ENCODE assay signal across 9 cellular contexts in genomic region chr17:11986939-11987329, GRCh38. TPM values are rescaled to one million over a fixed set of nuclear protein-coding genes. Genes with fewer than 3 reads are reported as not detected.
A peak's percentile ranks its signal among the peaks of the same experiment; 100 is the strongest.
DNase-seq lines count a peak whose midpoint lies in the region; ATAC-seq and TF ChIP-seq lines count a peak whose summit lies in the region.
"Had no signal": no experiment of that assay in that cellular context is flagged by ENCODE, and none has a peak within 500 bp of the region (broad histone marks: within the 10 kb centered on the region; RNA-seq: fewer than 3 reads in every experiment).

No MANE protein-coding gene starts in this region.

- H3K27me3 Mint-ChIP-seq in GM23338 (ENCODE audit: insufficient read depth, low read depth, poor library complexity): no peaks in the 10 kb centered on the region
- H3K27me3 Mint-ChIP-seq: dendritic cell treated with granulocyte-macrophage colony-stimulating factor and Interleukin-4, amounts not matched to agents 40 ng/mL and 50 ng/mL, for 4 days had no signal

- H3K4me1 ChIP-seq in GM23338 (ENCODE audit: insufficient read depth) (peaks cover 33% of the 10 kb centered on the region), SK-N-SH (ENCODE audit: control insufficient read depth in 1 of 2, insufficient read depth in 2 of 2, low read depth in 1 of 2, low read length in 1 of 2) (no peaks in the 10 kb centered on the region), gastroesophageal sphincter (peaks cover 0 to 13% (median 2%) of the 10 kb centered on the region in 3 donors)

- no peak overlapping the region for H3K27ac ChIP-seq in GM23338 (ENCODE audit: low read depth)
- H3K27ac ChIP-seq in SK-N-SH (ENCODE audit: low read depth in 2 of 2, low read length in 1 of 2): no peak overlapping the region
- H3K27ac ChIP-seq in gastroesophageal sphincter: peak overlapping the region in 2 of 4 donors; percentile 13 to 37

- POLR2A ChIA-PET in SK-N-SH (lab: Yijun Ruan, JAX): no interaction called here

- CTCF ChIA-PET in SK-N-SH (lab: Yijun Ruan, JAX): interaction anchor here (0.8 to 2.7 kb wide), 11 partner anchors 8 to 1250 kb away, joined by 3 to 22 read pairs (median 4); partner anchors contain the start of gene ZNF18

- no peak overlapping the region for H3K9ac ChIP-seq in SK-N-SH

- peak; percentile 61 for DNase-seq in ACHN
- DNase-seq in GM23338 (ENCODE audit: low spot score): peak; percentile 70
- DNase-seq in SK-N-SH: peak; percentile 41
- DNase-seq in retinal pigment epithelial cell (ENCODE audit: low read depth): peak; percentile 5
- DNase-seq in activated naive CD4-positive, alpha-beta T cell treated with anti-CD3 and anti-CD28 coated beads, Interleukin-2, amount 50 U/mL, for 72 hours (ENCODE audit: low spot score in 2 of 2): no peak

- H3K36me3 Mint-ChIP-seq in GM23338 (ENCODE audit: low read depth): peaks cover 57% of the 10 kb centered on the region
- peaks cover 12 to 39% of the 10 kb centered on the region in 2 donors for H3K36me3 Mint-ChIP-seq in activated naive CD4-positive, alpha-beta T cell treated with anti-CD3 and anti-CD28 coated beads, Interleukin-2, amount 50 U/mL, for 72 hours

- H3F3A ChIP-seq in GM23338 (replicated peaks; ENCODE audit: low read depth) (no peaks in the 10 kb centered on the region), SK-N-SH (replicated peaks; ENCODE audit: insufficient read depth) (no peaks in the 10 kb centered on the region)

- no peaks in the 10 kb centered on the region for H4K20me1 ChIP-seq in GM23338 (replicated peaks; ENCODE audit: insufficient read depth)
- no peaks in the 10 kb centered on the region for H4K20me1 ChIP-seq in SK-N-SH (ENCODE audit: insufficient read depth)

- no peak overlapping the region for H2AFZ ChIP-seq in GM23338
- no peak overlapping the region for H2AFZ ChIP-seq in SK-N-SH (ENCODE audit: low read depth)

- WGBS in SK-N-SH (ENCODE audit: low lambda C conversion rate): 18% methylated on average over 5 of the region's 5 CpGs
- WGBS in gastroesophageal sphincter (ENCODE audit: low coverage in 1 of 2), 2 donors: 20 to 27% methylated on average over 5 of the region's 5 CpGs

- no peaks in the 10 kb centered on the region; the same call in 1 of the 2 replicates for H3K9me3 ChIP-seq in SK-N-SH
- no peaks in the 10 kb centered on the region for H3K9me3 ChIP-seq in gastroesophageal sphincter

- H3K27me3 ChIP-seq in GM23338 (ENCODE audit: insufficient read depth) (no peaks in the 10 kb centered on the region), SK-N-SH (ENCODE audit: insufficient read depth) (no peaks in the 10 kb centered on the region), gastroesophageal sphincter (no peaks in the 10 kb centered on the region)

- no peak overlapping the region for H3K4me3 ChIP-seq in GM23338
- H3K4me3 ChIP-seq in SK-N-SH (ENCODE audit: low read depth in 2 of 2, low read length in 1 of 2): no peak overlapping the region
- H3K4me3 ChIP-seq in gastroesophageal sphincter: no peak overlapping the region
- H3K4me3 ChIP-seq in retinal pigment epithelial cell (ENCODE audit: low read length): no peak overlapping the region

- peak; percentile 74 for TF ChIP-seq RAD21 in SK-N-SH (IDR thresholded peaks at IDR 0.05; ENCODE audit: low read length)

- H3K4me2 ChIP-seq in GM23338 (no peak overlapping the region), SK-N-SH (no peak overlapping the region)

- H3K27ac Mint-ChIP-seq in GM23338: no peak overlapping the region; the same call in 1 of the 2 replicates
- no peak overlapping the region for H3K27ac Mint-ChIP-seq in activated naive CD4-positive, alpha-beta T cell treated with anti-CD3 and anti-CD28 coated beads, Interleukin-2, amount 50 U/mL, for 72 hours
- H3K27ac Mint-ChIP-seq: dendritic cell treated with granulocyte-macrophage colony-stimulating factor and Interleukin-4, amounts not matched to agents 40 ng/mL and 50 ng/mL, for 4 days had no signal

- TF ChIP-seq EP300 in SK-N-SH (IDR thresholded peaks at IDR 0.05; ENCODE audit: borderline replicate concordance in 1 of 2, low read depth in 1 of 2, low read length in 1 of 2) (no peak), gastroesophageal sphincter (IDR thresholded peaks at IDR 0.05) (no peak)

- TF ChIP-seq POLR2A in gastroesophageal sphincter (IDR thresholded peaks at IDR 0.05): no peak

- peaks cover 45% of the 10 kb centered on the region for H3K4me1 Mint-ChIP-seq in GM23338

- H3K79me2 ChIP-seq in GM23338 (replicated peaks; ENCODE audit: insufficient read depth): no peaks in the 10 kb centered on the region
- no peaks in the 10 kb centered on the region for H3K79me2 ChIP-seq in SK-N-SH (ENCODE audit: insufficient read depth)

- H3K36me3 ChIP-seq in GM23338 (ENCODE audit: insufficient read depth) (peaks cover 6% of the 10 kb centered on the region; the same call in 1 of the 2 replicates), SK-N-SH (replicated peaks in 1 of 2; ENCODE audit: control insufficient read depth in 1 of 2, insufficient read depth in 2 of 2, low read length in 1 of 2) (peaks cover 32 to 46% of the 10 kb centered on the region in 2 experiments), gastroesophageal sphincter (peaks cover 0 to 83% of the 10 kb centered on the region in 2 donors)

- in situ Hi-C loops in ACHN (cut with HindIII; ENCODE audit: low pct_ligation_motif_present, low pct_unique_long_range_greater_than_20kb, low sequenced_read_pairs): no loop called here

- H3K9me3 Mint-ChIP-seq in GM23338: no peaks in the 10 kb centered on the region; the same call in 2 of the 3 replicates
- no peaks in the 10 kb centered on the region for H3K9me3 Mint-ChIP-seq in activated naive CD4-positive, alpha-beta T cell treated with anti-CD3 and anti-CD28 coated beads, Interleukin-2, amount 50 U/mL, for 72 hours
- H3K9me3 Mint-ChIP-seq: dendritic cell treated with granulocyte-macrophage colony-stimulating factor and Interleukin-4, amounts not matched to agents 40 ng/mL and 50 ng/mL, for 4 days had no signal

- ATAC-seq in GM23338: peak; percentile 65
- ATAC-seq in gastroesophageal sphincter: no peak
- ATAC-seq in HG03025 (IDR thresholded peaks at IDR 0.05; ENCODE audit: low FRiP score, unreplicated experiment): no peak
- no peak for ATAC-seq in activated naive CD4-positive, alpha-beta T cell treated with anti-CD3 and anti-CD28 coated beads, Interleukin-2, amount 50 U/mL, for 72 hours
- ATAC-seq in GM18519 (IDR thresholded peaks at IDR 0.05; ENCODE audit: low FRiP score, unreplicated experiment): no peak

- H3K4me3 Mint-ChIP-seq in GM23338: no peak overlapping the region
- H3K4me3 Mint-ChIP-seq: dendritic cell treated with granulocyte-macrophage colony-stimulating factor and Interleukin-4, amounts not matched to agents 40 ng/mL and 50 ng/mL, for 4 days had no signal

- H3K9me2 ChIP-seq in GM23338 (ENCODE audit: insufficient read depth) (0 out of 2 replicates have a peak, but pooled peaks cover 2% of the 10 kb centered on the region), SK-N-SH (no peaks in the 10 kb centered on the region)

- peak; percentile 53 to 64 for TF ChIP-seq CTCF in GM23338 (conservative IDR thresholded peaks at IDR 0.05; ENCODE audit: low read depth in 2 of 2)
- TF ChIP-seq CTCF in SK-N-SH (IDR thresholded peaks at IDR 0.05): peak; percentile 66
- peak; percentile 15 to 64 (median 58) for TF ChIP-seq CTCF in gastroesophageal sphincter (IDR thresholded peaks at IDR 0.05)
- peak; percentile 46 for TF ChIP-seq CTCF in retinal pigment epithelial cell (conservative IDR thresholded peaks at IDR 0.05; ENCODE audit: low read depth, low read length)

TF ChIP-seq in GM23338, 12 proteins besides CTCF, POLR2A, EP300 and RAD21 (continues in another document):
- TF ChIP-seq NANOG (IDR thresholded peaks at IDR 0.05; ENCODE audit: borderline replicate concordance) (no peak), POLR2AphosphoS5 (IDR thresholded peaks at IDR 0.05; ENCODE audit: low read depth) (no peak), ZNF331 (CRISPR knock-in tag; IDR thresholded peaks at IDR 0.05; ENCODE audit: low read depth) (no peak)

TF ChIP-seq in SK-N-SH, 30 proteins besides CTCF, POLR2A, EP300 and RAD21:
- no peak for TF ChIP-seq TEAD4 (IDR thresholded peaks at IDR 0.05; ENCODE audit: borderline replicate concordance, insufficient read depth)
- TF ChIP-seq SMC3 (IDR thresholded peaks at IDR 0.05; ENCODE audit: low read depth, low read length): peak; percentile 46; the same call in 1 of the 2 replicates
- TF ChIP-seq RXRA (IDR thresholded peaks at IDR 0.05; ENCODE audit: borderline replicate concordance, low read depth): no peak
- no peak for TF ChIP-seq TCF12 (IDR thresholded peaks at IDR 0.05)

RNA-seq across cellular contexts. Expression of gene ZNF18, which starts 10.3 kb away (rescaled TPM):
- 9.2 and 9.8 TPM in 2 replicates for total RNA-seq in GM23338 (2014; rRNA removed; shearing (Covaris generic))
- polyA plus RNA-seq in GM23338 (2016; fragmentation: Nextera tagmentation; extraction: Ambion mirVana) (5.9 TPM in 2 replicates), SK-N-SH (2012; rRNA removed) (3.2 and 5.5 TPM in 2 replicates)
- polyA plus RNA-seq in SK-N-SH (2012; cell fraction: cytosol; rRNA removed): 3.4 and 3.7 TPM in 2 replicates
- 8.0 and 14.1 TPM in 2 replicates for polyA plus RNA-seq in SK-N-SH (2012; cell fraction: nucleus; rRNA removed)
- 1 to 10 TPM; 7.2 to 9.0 (median 8.0) TPM for total RNA-seq in gastroesophageal sphincter
- 1 to 10 TPM; 4.9 to 7.1 TPM for total RNA-seq in activated naive CD4-positive, alpha-beta T cell treated with anti-CD3 and anti-CD28 coated beads, Interleukin-2, amount 50 U/mL, for 72 hours

RNA-seq across cellular contexts. Expression of gene MAP2K4, which starts 33.7 kb away (rescaled TPM):
- total RNA-seq in GM23338 (2014; rRNA removed; shearing (Covaris generic)): 36.4 and 36.9 TPM in 2 replicates
- polyA plus RNA-seq in GM23338 (2016; fragmentation: Nextera tagmentation; extraction: Ambion mirVana): 23.3 and 25.3 TPM in 2 replicates
- polyA plus RNA-seq in SK-N-SH (2012; rRNA removed): 10.6 and 14.0 TPM in 2 replicates
- 15.9 and 17.4 TPM in 2 replicates for polyA plus RNA-seq in SK-N-SH (2012; cell fraction: cytosol; rRNA removed)
- polyA plus RNA-seq in SK-N-SH (2012; cell fraction: nucleus; rRNA removed): 9.2 and 19.3 TPM in 2 replicates
- 10 to 100 TPM; 25.6 to 37.3 (median 29.6) TPM for total RNA-seq in gastroesophageal sphincter
- 10 to 100 TPM; 19.9 to 24.9 TPM for total RNA-seq in activated naive CD4-positive, alpha-beta T cell treated with anti-CD3 and anti-CD28 coated beads, Interleukin-2, amount 50 U/mL, for 72 hours

Comparison
In these comparisons a context has a peak if more than half of its experiments do, and no peak if none do; other contexts are left out.
1. DNase-seq: peak in ACHN (single experiment), GM23338 (single experiment), SK-N-SH (single experiment) and retinal pigment epithelial cell (single experiment); none in activated naive CD4-positive, alpha-beta T cell treated with anti-CD3 and anti-CD28 coated beads, Interleukin-2, amount 50 U/mL, for 72 hours (0 of 2).
2. Peak in every context shown above with its lines, with median percentiles within 50 percentile points of each other: CTCF ChIP-seq.